In the genomic region with DNA sequence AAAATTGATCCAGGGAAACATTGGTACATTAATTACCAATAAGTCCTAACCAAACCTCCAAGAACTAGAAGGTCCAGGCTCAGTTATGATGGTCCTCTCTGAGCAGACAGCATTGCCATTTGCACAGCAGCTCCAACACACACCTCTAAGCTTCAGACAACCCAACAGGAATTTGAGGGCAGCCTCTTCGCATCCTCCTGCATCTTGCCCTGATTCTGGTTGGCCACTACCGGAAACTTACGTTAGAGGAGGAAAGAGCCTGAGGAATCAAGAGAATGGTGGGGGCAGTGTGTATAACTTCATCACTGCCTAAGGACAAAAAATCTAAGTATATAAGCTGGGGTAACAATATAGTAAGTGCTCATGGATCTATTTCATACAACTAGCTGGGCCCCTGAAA, we compare ENCODE assay signal across 1 cellular context.
TF ChIP-seq lines count a peak whose summit lies in the region.

No MANE protein-coding gene starts in this region.

TF ChIP-seq in HepG2, 621 proteins besides CTCF, POLR2A, EP300 and RAD21:
- TF ChIP-seq ZNF639 (CRISPR knock-in tag; conservative IDR thresholded peaks at IDR 0.05) (no peak), YY1 (IDR thresholded peaks at IDR 0.05; ENCODE audit: insufficient read depth, insufficient replicate concordance, low read depth, low read length) (no peak), BRF2 (CRISPR knock-in tag; IDR thresholded peaks at IDR 0.05) (no peak)
- TF ChIP-seq, protein P1, sequence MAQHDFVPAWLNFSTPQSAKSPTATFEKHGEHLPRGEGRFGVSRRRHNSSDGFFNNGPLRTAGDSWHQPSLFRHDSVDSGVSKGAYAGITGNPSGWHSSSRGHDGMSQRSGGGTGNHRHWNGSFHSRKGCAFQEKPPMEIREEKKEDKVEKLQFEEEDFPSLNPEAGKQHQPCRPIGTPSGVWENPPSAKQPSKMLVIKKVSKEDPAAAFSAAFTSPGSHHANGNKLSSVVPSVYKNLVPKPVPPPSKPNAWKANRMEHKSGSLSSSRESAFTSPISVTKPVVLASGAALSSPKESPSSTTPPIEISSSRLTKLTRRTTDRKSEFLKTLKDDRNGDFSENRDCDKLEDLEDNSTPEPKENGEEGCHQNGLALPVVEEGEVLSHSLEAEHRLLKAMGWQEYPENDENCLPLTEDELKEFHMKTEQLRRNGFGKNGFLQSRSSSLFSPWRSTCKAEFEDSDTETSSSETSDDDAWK (CRISPR knock-in tag; IDR thresholded peaks at IDR 0.05): no peak
